In the genomic region with DNA sequence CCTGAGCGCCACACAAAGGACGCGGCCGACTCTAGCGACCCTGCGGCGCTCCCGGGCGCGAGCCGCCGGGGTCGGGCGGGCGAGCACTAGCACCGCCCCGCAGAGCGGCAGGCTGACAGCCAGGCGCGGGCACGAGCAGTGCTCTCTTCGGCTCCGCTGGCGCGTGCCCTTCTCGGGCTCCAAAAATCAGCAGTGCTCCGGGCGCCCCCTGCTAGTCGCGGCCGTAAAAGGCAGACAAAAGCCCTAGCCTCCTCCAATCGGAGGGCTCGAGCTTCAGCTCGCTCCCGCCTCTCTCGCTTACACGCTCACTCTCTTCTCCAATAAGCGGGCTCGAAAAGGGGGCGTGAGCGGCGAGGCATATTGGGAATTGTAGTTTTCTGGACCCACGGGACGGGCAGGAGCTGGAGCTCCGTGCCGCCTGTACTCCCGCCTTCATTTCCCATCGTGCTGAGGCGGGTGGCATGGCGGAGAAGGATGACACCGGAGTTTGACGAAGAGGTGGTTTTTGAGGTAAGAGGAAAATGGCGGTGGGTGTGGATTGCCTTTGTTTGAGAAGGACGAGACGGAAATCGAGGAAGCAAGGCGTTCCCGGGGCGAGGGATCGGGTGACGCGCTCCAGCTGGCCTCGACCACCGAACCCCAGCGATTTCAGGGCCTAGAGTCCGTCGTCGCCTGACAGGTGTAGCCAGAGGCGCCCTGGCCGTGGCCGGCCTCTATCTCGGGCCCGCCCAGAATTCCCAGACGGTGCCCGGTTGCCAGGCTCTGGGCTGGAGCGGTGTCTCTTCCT, we compare ENCODE assay signal across 1 cellular context.
TF ChIP-seq lines count a peak whose summit lies in the region.

A gene (minus strand): TSS at position 91 of the 787 bp plus-strand sequence. CDS start 227 bp downstream, outside the sequence.
A gene with protein sequence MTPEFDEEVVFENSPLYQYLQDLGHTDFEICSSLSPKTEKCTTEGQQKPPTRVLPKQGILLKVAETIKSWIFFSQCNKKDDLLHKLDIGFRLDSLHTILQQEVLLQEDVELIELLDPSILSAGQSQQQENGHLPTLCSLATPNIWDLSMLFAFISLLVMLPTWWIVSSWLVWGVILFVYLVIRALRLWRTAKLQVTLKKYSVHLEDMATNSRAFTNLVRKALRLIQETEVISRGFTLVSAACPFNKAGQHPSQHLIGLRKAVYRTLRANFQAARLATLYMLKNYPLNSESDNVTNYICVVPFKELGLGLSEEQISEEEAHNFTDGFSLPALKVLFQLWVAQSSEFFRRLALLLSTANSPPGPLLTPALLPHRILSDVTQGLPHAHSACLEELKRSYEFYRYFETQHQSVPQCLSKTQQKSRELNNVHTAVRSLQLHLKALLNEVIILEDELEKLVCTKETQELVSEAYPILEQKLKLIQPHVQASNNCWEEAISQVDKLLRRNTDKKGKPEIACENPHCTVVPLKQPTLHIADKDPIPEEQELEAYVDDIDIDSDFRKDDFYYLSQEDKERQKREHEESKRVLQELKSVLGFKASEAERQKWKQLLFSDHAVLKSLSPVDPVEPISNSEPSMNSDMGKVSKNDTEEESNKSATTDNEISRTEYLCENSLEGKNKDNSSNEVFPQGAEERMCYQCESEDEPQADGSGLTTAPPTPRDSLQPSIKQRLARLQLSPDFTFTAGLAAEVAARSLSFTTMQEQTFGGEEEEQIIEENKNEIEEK (plus strand): TSS at position 431 of the 787 bp plus-strand sequence. CDS start 44 bp downstream, at position 475.

TF ChIP-seq in K562, 482 proteins besides CTCF, POLR2A, EP300 and RAD21 (continued from another document and continues in another):
- TF ChIP-seq, protein P1, sequence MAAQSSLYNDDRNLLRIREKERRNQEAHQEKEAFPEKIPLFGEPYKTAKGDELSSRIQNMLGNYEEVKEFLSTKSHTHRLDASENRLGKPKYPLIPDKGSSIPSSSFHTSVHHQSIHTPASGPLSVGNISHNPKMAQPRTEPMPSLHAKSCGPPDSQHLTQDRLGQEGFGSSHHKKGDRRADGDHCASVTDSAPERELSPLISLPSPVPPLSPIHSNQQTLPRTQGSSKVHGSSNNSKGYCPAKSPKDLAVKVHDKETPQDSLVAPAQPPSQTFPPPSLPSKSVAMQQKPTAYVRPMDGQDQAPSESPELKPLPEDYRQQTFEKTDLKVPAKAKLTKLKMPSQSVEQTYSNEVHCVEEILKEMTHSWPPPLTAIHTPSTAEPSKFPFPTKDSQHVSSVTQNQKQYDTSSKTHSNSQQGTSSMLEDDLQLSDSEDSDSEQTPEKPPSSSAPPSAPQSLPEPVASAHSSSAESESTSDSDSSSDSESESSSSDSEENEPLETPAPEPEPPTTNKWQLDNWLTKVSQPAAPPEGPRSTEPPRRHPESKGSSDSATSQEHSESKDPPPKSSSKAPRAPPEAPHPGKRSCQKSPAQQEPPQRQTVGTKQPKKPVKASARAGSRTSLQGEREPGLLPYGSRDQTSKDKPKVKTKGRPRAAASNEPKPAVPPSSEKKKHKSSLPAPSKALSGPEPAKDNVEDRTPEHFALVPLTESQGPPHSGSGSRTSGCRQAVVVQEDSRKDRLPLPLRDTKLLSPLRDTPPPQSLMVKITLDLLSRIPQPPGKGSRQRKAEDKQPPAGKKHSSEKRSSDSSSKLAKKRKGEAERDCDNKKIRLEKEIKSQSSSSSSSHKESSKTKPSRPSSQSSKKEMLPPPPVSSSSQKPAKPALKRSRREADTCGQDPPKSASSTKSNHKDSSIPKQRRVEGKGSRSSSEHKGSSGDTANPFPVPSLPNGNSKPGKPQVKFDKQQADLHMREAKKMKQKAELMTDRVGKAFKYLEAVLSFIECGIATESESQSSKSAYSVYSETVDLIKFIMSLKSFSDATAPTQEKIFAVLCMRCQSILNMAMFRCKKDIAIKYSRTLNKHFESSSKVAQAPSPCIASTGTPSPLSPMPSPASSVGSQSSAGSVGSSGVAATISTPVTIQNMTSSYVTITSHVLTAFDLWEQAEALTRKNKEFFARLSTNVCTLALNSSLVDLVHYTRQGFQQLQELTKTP (IDR thresholded peaks at IDR 0.05; ENCODE audit: low read depth in 1 of 2, partially characterized antibody in 2 of 2) = peak; percentile 35 to 91
- TF ChIP-seq MTF1 (CRISPR knock-in tag; IDR thresholded peaks at IDR 0.05; ENCODE audit: borderline replicate concordance) = no peak
- TF ChIP-seq NR2C2 (CRISPR knock-in tag; IDR thresholded peaks at IDR 0.05) = no peak
- TF ChIP-seq NR2C2 (tag; IDR thresholded peaks at IDR 0.05) = peak; percentile 81
- TF ChIP-seq FOXK1 (CRISPR knock-in tag; IDR thresholded peaks at IDR 0.05; ENCODE audit: borderline replicate concordance) = no peak
- TF ChIP-seq ZNF347 (CRISPR knock-in tag; IDR thresholded peaks at IDR 0.05; ENCODE audit: low read depth) = no peak
- TF ChIP-seq, protein P2, sequence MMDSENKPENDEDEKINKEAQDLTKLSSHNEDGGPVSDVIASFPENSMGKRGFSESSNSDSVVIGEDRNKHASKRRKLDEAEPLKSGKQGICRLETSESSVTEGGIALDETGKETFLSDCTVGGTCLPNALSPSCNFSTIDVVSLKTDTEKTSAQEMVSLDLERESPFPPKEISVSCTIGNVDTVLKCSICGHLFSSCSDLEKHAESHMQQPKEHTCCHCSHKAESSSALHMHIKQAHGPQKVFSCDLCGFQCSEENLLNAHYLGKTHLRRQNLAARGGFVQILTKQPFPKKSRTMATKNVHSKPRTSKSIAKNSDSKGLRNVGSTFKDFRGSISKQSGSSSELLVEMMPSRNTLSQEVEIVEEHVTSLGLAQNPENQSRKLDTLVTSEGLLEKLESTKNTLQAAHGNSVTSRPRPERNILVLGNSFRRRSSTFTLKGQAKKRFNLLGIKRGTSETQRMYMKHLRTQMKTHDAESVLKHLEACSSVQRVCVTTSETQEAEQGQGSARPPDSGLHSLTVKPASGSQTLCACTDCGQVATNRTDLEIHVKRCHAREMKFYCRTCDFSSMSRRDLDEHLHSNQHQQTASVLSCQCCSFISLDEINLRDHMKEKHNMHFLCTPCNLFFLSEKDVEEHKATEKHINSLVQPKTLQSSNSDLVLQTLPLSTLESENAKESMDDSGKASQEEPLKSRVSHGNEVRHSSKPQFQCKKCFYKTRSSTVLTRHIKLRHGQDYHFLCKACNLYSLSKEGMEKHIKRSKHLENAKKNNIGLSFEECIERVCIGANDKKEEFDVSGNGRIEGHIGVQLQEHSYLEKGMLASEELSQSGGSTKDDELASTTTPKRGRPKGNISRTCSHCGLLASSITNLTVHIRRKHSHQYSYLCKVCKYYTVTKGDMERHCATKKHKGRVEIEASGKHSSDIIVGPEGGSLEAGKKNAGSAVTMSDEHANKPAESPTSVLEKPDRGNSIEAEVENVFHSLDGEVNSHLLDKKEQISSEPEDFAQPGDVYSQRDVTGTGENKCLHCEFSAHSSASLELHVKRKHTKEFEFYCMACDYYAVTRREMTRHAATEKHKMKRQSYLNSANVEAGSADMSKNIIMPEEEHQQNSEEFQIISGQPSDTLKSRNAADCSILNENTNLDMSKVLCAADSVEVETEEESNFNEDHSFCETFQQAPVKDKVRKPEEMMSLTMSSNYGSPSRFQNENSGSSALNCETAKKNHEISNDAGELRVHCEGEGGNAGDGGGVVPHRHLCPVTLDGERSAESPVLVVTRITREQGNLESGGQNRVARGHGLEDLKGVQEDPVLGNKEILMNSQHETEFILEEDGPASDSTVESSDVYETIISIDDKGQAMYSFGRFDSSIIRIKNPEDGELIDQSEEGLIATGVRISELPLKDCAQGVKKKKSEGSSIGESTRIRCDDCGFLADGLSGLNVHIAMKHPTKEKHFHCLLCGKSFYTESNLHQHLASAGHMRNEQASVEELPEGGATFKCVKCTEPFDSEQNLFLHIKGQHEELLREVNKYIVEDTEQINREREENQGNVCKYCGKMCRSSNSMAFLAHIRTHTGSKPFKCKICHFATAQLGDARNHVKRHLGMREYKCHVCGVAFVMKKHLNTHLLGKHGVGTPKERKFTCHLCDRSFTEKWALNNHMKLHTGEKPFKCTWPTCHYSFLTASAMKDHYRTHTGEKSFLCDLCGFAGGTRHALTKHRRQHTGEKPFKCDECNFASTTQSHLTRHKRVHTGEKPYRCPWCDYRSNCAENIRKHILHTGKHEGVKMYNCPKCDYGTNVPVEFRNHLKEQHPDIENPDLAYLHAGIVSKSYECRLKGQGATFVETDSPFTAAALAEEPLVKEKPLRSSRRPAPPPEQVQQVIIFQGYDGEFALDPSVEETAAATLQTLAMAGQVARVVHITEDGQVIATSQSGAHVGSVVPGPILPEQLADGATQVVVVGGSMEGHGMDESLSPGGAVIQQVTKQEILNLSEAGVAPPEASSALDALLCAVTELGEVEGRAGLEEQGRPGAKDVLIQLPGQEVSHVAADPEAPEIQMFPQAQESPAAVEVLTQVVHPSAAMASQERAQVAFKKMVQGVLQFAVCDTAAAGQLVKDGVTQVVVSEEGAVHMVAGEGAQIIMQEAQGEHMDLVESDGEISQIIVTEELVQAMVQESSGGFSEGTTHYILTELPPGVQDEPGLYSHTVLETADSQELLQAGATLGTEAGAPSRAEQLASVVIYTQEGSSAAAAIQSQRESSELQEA (IDR thresholded peaks at IDR 0.05; ENCODE audit: low read depth) = no peak
- no peak for TF ChIP-seq FOXA1 (IDR thresholded peaks at IDR 0.05; ENCODE audit: borderline replicate concordance)
- no peak for TF ChIP-seq KHSRP (IDR thresholded peaks at IDR 0.05)
- TF ChIP-seq, protein P3, sequence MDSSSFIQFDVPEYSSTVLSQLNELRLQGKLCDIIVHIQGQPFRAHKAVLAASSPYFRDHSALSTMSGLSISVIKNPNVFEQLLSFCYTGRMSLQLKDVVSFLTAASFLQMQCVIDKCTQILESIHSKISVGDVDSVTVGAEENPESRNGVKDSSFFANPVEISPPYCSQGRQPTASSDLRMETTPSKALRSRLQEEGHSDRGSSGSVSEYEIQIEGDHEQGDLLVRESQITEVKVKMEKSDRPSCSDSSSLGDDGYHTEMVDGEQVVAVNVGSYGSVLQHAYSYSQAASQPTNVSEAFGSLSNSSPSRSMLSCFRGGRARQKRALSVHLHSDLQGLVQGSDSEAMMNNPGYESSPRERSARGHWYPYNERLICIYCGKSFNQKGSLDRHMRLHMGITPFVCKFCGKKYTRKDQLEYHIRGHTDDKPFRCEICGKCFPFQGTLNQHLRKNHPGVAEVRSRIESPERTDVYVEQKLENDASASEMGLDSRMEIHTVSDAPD (CRISPR knock-in tag; IDR thresholded peaks at IDR 0.05) = no peak
- TF ChIP-seq, protein P4, sequence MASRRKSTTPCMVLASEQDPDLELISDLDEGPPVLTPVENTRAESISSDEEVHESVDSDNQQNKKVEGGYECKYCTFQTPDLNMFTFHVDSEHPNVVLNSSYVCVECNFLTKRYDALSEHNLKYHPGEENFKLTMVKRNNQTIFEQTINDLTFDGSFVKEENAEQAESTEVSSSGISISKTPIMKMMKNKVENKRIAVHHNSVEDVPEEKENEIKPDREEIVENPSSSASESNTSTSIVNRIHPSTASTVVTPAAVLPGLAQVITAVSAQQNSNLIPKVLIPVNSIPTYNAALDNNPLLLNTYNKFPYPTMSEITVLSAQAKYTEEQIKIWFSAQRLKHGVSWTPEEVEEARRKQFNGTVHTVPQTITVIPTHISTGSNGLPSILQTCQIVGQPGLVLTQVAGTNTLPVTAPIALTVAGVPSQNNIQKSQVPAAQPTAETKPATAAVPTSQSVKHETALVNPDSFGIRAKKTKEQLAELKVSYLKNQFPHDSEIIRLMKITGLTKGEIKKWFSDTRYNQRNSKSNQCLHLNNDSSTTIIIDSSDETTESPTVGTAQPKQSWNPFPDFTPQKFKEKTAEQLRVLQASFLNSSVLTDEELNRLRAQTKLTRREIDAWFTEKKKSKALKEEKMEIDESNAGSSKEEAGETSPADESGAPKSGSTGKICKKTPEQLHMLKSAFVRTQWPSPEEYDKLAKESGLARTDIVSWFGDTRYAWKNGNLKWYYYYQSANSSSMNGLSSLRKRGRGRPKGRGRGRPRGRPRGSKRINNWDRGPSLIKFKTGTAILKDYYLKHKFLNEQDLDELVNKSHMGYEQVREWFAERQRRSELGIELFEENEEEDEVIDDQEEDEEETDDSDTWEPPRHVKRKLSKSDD (conservative IDR thresholded peaks at IDR 0.05; ENCODE audit: low read length) = no peak; the same call in 1 of the 2 replicates
- no peak for TF ChIP-seq ZNF239 (CRISPR knock-in tag; IDR thresholded peaks at IDR 0.05)
- no peak for TF ChIP-seq MEF2D (tag; conservative IDR thresholded peaks at IDR 0.05; ENCODE audit: low read depth)
- no peak for TF ChIP-seq TRIM28 (IDR thresholded peaks at IDR 0.05)
- TF ChIP-seq TAF9B (IDR thresholded peaks at IDR 0.05; ENCODE audit: partially characterized antibody) = peak; percentile 38
- TF ChIP-seq PTRF (tag; IDR thresholded peaks at IDR 0.05) = no peak
- TF ChIP-seq, protein P5, sequence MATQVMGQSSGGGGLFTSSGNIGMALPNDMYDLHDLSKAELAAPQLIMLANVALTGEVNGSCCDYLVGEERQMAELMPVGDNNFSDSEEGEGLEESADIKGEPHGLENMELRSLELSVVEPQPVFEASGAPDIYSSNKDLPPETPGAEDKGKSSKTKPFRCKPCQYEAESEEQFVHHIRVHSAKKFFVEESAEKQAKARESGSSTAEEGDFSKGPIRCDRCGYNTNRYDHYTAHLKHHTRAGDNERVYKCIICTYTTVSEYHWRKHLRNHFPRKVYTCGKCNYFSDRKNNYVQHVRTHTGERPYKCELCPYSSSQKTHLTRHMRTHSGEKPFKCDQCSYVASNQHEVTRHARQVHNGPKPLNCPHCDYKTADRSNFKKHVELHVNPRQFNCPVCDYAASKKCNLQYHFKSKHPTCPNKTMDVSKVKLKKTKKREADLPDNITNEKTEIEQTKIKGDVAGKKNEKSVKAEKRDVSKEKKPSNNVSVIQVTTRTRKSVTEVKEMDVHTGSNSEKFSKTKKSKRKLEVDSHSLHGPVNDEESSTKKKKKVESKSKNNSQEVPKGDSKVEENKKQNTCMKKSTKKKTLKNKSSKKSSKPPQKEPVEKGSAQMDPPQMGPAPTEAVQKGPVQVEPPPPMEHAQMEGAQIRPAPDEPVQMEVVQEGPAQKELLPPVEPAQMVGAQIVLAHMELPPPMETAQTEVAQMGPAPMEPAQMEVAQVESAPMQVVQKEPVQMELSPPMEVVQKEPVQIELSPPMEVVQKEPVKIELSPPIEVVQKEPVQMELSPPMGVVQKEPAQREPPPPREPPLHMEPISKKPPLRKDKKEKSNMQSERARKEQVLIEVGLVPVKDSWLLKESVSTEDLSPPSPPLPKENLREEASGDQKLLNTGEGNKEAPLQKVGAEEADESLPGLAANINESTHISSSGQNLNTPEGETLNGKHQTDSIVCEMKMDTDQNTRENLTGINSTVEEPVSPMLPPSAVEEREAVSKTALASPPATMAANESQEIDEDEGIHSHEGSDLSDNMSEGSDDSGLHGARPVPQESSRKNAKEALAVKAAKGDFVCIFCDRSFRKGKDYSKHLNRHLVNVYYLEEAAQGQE (CRISPR knock-in tag; IDR thresholded peaks at IDR 0.05; ENCODE audit: low read depth) = no peak
- TF ChIP-seq MCM3 (IDR thresholded peaks at IDR 0.05) = no peak
- TF ChIP-seq, protein P6, sequence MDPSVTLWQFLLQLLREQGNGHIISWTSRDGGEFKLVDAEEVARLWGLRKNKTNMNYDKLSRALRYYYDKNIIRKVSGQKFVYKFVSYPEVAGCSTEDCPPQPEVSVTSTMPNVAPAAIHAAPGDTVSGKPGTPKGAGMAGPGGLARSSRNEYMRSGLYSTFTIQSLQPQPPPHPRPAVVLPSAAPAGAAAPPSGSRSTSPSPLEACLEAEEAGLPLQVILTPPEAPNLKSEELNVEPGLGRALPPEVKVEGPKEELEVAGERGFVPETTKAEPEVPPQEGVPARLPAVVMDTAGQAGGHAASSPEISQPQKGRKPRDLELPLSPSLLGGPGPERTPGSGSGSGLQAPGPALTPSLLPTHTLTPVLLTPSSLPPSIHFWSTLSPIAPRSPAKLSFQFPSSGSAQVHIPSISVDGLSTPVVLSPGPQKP (CRISPR knock-in tag; IDR thresholded peaks at IDR 0.05) = no peak
- no peak for TF ChIP-seq HEY1 (CRISPR knock-in tag; IDR thresholded peaks at IDR 0.05; ENCODE audit: borderline replicate concordance)
- no peak for TF ChIP-seq CEBPG (CRISPR knock-in tag; IDR thresholded peaks at IDR 0.05)
- TF ChIP-seq CEBPG (tag; conservative IDR thresholded peaks at IDR 0.05 in 1 of 2, IDR thresholded peaks at IDR 0.05 in 1 of 2) = no peak
- TF ChIP-seq ZC3H4 (CRISPR knock-in tag; IDR thresholded peaks at IDR 0.05; ENCODE audit: borderline replicate concordance) = no peak
